In genomic region chr3:128464702-128465101, GRCh38 we compare ENCODE assay signal across 33 cellular contexts. TPM values are rescaled to one million over a fixed set of nuclear protein-coding genes. Genes with fewer than 3 reads are reported as not detected.
"Had no signal": no experiment of that assay in that cellular context is flagged by ENCODE, and none has a peak within 500 bp of the region (broad histone marks: within the 10 kb centered on the region; RNA-seq: fewer than 3 reads in every experiment).

No MANE protein-coding gene starts in this region.

- H3K4me1 Mint-ChIP-seq: stimulated activated memory B cell treated with anti-CD40 and anti-IgM and Interleukin-4, amounts not matched to agents 10 μg/mL and 1 μg/mL and 100 μg/mL, for 72 hours; stimulated activated naive B cell treated with anti-CD40 and anti-IgM and Interleukin-4, amounts not matched to agents 10 μg/mL and 1 μg/mL and 100 μg/mL, for 72 hours had no signal

- H3K36me3 Mint-ChIP-seq: stimulated activated memory B cell treated with anti-CD40 and anti-IgM and Interleukin-4, amounts not matched to agents 10 μg/mL and 1 μg/mL and 100 μg/mL, for 72 hours; stimulated activated naive B cell treated with anti-CD40 and anti-IgM and Interleukin-4, amounts not matched to agents 10 μg/mL and 1 μg/mL and 100 μg/mL, for 72 hours; type B pancreatic cell had no signal

- H3K4me3 Mint-ChIP-seq: stimulated activated memory B cell treated with anti-CD40 and anti-IgM and Interleukin-4, amounts not matched to agents 10 μg/mL and 1 μg/mL and 100 μg/mL, for 72 hours; stimulated activated naive B cell treated with anti-CD40 and anti-IgM and Interleukin-4, amounts not matched to agents 10 μg/mL and 1 μg/mL and 100 μg/mL, for 72 hours; stimulated activated naive CD8-positive, alpha-beta T cell treated with anti-CD3 and anti-CD28 coated beads, Interleukin-15, amount 100 ng/mL, for 72 hours; stimulated activated naive CD8-positive, alpha-beta T cell treated with anti-CD3 and anti-CD28 coated beads, Interleukin-15, Interleukin-2, amounts not matched to agents 100 ng/mL and 50 ng/mL, for 24 hours; type B pancreatic cell had no signal

- H3K9me3 ChIP-seq: stomach, suprapubic skin, testis, thoracic aorta, thyroid gland, tibial artery, tibial nerve, transverse colon, upper lobe of left lung, upper lobe of right lung, uterus, vagina had no signal

- H3K4me1 ChIP-seq: stomach, suprapubic skin, testis, thyroid gland, tibial artery, tibial nerve, transverse colon, upper lobe of left lung, upper lobe of right lung, uterus, vagina had no signal

- H3K27me3 ChIP-seq: testis, thyroid gland, transverse colon, upper lobe of left lung, upper lobe of right lung, uterus, vagina had no signal

- H3K27ac Mint-ChIP-seq: stimulated activated memory B cell treated with anti-CD40 and anti-IgM and Interleukin-4, amounts not matched to agents 10 μg/mL and 1 μg/mL and 100 μg/mL, for 72 hours; stimulated activated naive B cell treated with anti-CD40 and anti-IgM and Interleukin-4, amounts not matched to agents 10 μg/mL and 1 μg/mL and 100 μg/mL, for 72 hours; stimulated activated naive CD8-positive, alpha-beta T cell treated with anti-CD3 and anti-CD28 coated beads, Interleukin-15, amount 100 ng/mL, for 72 hours; stimulated activated naive CD8-positive, alpha-beta T cell treated with anti-CD3 and anti-CD28 coated beads, Interleukin-15, Interleukin-2, amounts not matched to agents 100 ng/mL and 50 ng/mL, for 24 hours; type B pancreatic cell had no signal

- H3K9me3 Mint-ChIP-seq: stimulated activated memory B cell treated with anti-CD40 and anti-IgM and Interleukin-4, amounts not matched to agents 10 μg/mL and 1 μg/mL and 100 μg/mL, for 72 hours; stimulated activated naive B cell treated with anti-CD40 and anti-IgM and Interleukin-4, amounts not matched to agents 10 μg/mL and 1 μg/mL and 100 μg/mL, for 72 hours; stimulated activated naive CD8-positive, alpha-beta T cell treated with anti-CD3 and anti-CD28 coated beads, Interleukin-15, amount 100 ng/mL, for 72 hours; stimulated activated naive CD8-positive, alpha-beta T cell treated with anti-CD3 and anti-CD28 coated beads, Interleukin-15, Interleukin-2, amounts not matched to agents 100 ng/mL and 50 ng/mL, for 24 hours; type B pancreatic cell had no signal

- H3K36me3 ChIP-seq: stomach, suprapubic skin, thoracic aorta, thyroid gland, tibial artery, tibial nerve, transverse colon, upper lobe of left lung, upper lobe of right lung, uterus, vagina had no signal

- H3K27ac ChIP-seq: stomach, suprapubic skin, testis, thoracic aorta, thyroid gland, tibial artery, tibial nerve, transverse colon, upper lobe of left lung, upper lobe of right lung, uterus, vagina had no signal

- ATAC-seq: stimulated activated memory B cell treated with anti-CD40 and anti-IgM and Interleukin-4, amounts not matched to agents 10 μg/mL and 1 μg/mL and 100 μg/mL, for 72 hours; stimulated activated naive B cell treated with anti-CD40 and anti-IgM and Interleukin-4, amounts not matched to agents 10 μg/mL and 1 μg/mL and 100 μg/mL, for 72 hours; stimulated activated naive CD8-positive, alpha-beta T cell treated with anti-CD3 and anti-CD28 coated beads, Interleukin-15, amount 100 ng/mL, for 72 hours; stimulated activated naive CD8-positive, alpha-beta T cell treated with anti-CD3 and anti-CD28 coated beads, Interleukin-15, Interleukin-2, amounts not matched to agents 100 U/mL and 50 U/mL, for 24 hours; upper lobe of right lung had no signal

- FAIRE-seq: urothelium cell line had no signal

- H3K4me3 ChIP-seq: stomach, suprapubic skin, testis, thoracic aorta, thyroid gland, tibial artery, tibial nerve, transverse colon, upper lobe of left lung, upper lobe of right lung, uterus, vagina had no signal

- DNase-seq: stimulated activated CD4-positive, alpha-beta T cell treated with anti-CD3 and anti-CD28 coated beads, Interleukin-2, amount 100 ng/mL, for 24 hours; stimulated activated CD4-positive, alpha-beta T cell treated with anti-CD3 and anti-CD28 coated beads, Interleukin-2, amount 100 ng/mL, for 48 hours; stimulated activated CD4-positive, alpha-beta T cell treated with anti-CD3 and anti-CD28 coated beads, Interleukin-4, amount 100 ng/mL, for 1 hour; stimulated activated CD4-positive, alpha-beta T cell treated with anti-CD3 and anti-CD28 coated beads, Interleukin-4, amount 100 ng/mL, for 24 hours; stimulated activated CD4-positive, alpha-beta T cell treated with anti-CD3 and anti-CD28 coated beads, Interleukin-4, amount 100 ng/mL, for 4 hours; stimulated activated CD8-positive, alpha-beta memory T cell treated with anti-CD3 and anti-CD28 coated beads, Interleukin-4, amount 100 ng/mL, for 48 hours; stimulated activated naive B cell treated with anti-CD40 and anti-IgM and Interleukin-4, amounts not matched to agents 10 μg/mL and 1 μg/mL and 100 μg/mL, for 72 hours; stimulated activated naive CD4-positive, alpha-beta T cell treated with Interleukin-2 at 50 U/mL for 16 hours; stimulated activated naive CD8-positive, alpha-beta T cell treated with anti-CD3 and anti-CD28 coated beads, Interleukin-15, amount 100 ng/mL, for 72 hours; stimulated activated naive CD8-positive, alpha-beta T cell treated with anti-CD3 and anti-CD28 coated beads, Interleukin-15, Interleukin-2, amounts not matched to agents 100 U/mL and 50 U/mL, for 24 hours; stomach; substantia nigra; testis; thyroid gland; tibial artery; transverse colon; trophoblast cell; upper lobe of left lung; upper lobe of right lung; uterus had no signal

RNA-seq across cellular contexts. Expression of gene DNAJB8, which starts 2.0 kb away (rescaled TPM):
- total RNA-seq: stomach, subcutaneous adipose tissue, suprapubic skin, temporal lobe, thoracic aorta, thyroid gland, tibial nerve, transverse colon, upper lobe of left lung, upper lobe of right lung, ureter, urinary bladder, uterus, vagina had no signal
- polyA plus RNA-seq: stomach, thymus, urinary bladder had no signal
